Comparison of ENCODE assay signal across 1 cellular context in the genomic region with DNA sequence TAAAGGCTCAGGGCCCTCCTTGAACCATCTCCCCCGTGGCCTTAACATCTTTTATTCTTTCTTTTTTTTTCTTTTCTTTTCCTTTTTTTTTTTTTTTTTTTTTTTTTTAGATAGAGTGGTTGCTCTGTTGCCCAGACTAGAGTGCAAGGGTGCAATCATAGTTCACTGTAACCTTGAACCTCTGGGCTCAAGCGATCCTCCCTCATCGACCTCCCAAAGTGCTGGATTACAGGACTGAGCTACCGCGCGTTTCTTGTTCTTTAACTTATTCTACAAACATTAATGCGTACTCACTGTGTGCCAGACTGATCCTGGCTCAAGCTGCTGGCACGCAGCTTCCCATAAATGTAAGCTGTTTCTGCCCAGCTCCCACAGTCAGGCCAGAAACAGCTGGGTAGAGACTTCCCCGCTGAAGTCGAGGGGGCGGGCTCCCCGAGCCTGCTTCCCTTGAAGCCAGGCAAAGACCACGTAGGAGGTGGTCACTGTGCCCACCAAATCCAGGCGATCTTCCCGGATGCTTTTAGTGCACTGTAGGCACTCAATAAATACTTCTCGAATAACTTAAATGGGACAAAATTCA.
TF ChIP-seq lines count a peak whose summit lies in the region.

No MANE protein-coding gene starts in this region.

TF ChIP-seq in neural cell, 6 proteins besides CTCF, POLR2A, EP300 and RAD21 (continued from another document):
- TF ChIP-seq REST (IDR thresholded peaks at IDR 0.05; ENCODE audit: borderline replicate concordance) = no peak
